ENCODE assay signal across 31 cellular contexts in the genomic region with DNA sequence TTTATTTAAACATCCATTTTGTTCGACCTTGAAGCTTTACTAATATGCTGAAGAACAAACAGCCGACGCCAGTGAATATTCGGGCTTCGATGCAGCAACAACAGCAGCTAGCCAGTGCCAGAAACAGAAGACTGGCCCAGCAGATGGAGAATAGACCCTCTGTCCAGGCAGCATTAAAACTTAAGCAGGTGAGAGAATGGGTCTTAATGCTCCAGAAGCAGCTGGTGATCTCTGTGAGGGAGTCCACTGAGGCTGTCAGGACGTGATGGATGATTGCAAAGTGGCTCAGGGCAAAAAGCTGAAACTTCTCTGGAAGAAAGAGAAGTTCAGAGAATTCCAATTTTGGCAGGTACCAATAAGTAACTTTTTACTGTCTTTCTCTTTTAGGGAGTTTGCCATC. TPM values are rescaled to one million over a fixed set of nuclear protein-coding genes. Genes with fewer than 3 reads are reported as not detected.
A peak's percentile ranks its signal among the peaks of the same experiment; 100 is the strongest.
DNase-seq lines count a peak whose midpoint lies in the region; ATAC-seq and TF ChIP-seq lines count a peak whose summit lies in the region.
"Had no signal": no experiment of that assay in that cellular context is flagged by ENCODE, and none has a peak within 500 bp of the region (broad histone marks: within the 10 kb centered on the region; RNA-seq: fewer than 3 reads in every experiment).

No MANE protein-coding gene starts in this region.

- no peaks in the 10 kb centered on the region for H3K9me2 ChIP-seq in OCI-LY7 (ENCODE audit: insufficient read depth, low read length)

- H3K27ac ChIP-seq in heart left ventricle, result peak overlapping the region in 9 of 12 donors; percentile 8 to 100 (median 99)
- no peak overlapping the region for H3K27ac ChIP-seq in OCI-LY7 (ENCODE audit: low read depth, low read length, poor library complexity, severe bottlenecking)
- H3K27ac ChIP-seq in skeletal muscle tissue (ENCODE audit: low read depth, low read length), result peak overlapping the region; percentile 79
- H3K27ac ChIP-seq in brain microvascular endothelial cell, result no peak overlapping the region
- H3K27ac ChIP-seq: RWPE1 had no signal

- peaks cover 0 to 78% (median 74%) of the 10 kb centered on the region in 9 donors for H3K36me3 ChIP-seq in heart left ventricle
- peaks cover 76% of the 10 kb centered on the region for H3K36me3 ChIP-seq in OCI-LY7 (ENCODE audit: insufficient read depth, low read length)
- peaks cover 14% of the 10 kb centered on the region for H3K36me3 ChIP-seq in endocrine pancreas (ENCODE audit: control insufficient read depth, insufficient read depth, low read length)
- H3K36me3 ChIP-seq in skeletal muscle tissue (ENCODE audit: control insufficient read depth in 3 of 3, insufficient read depth in 3 of 3, low read length in 3 of 3), result peaks cover 30 to 59% (median 49%) of the 10 kb centered on the region in 3 donors
- H3K36me3 ChIP-seq in brain microvascular endothelial cell (replicated peaks), result peaks cover 68% of the 10 kb centered on the region

- no peak for TF ChIP-seq POLR2A in heart left ventricle (IDR thresholded peaks at IDR 0.05)

- H3K4me1 ChIP-seq in heart left ventricle (peaks cover 4 to 85% (median 58%) of the 10 kb centered on the region in 12 donors), OCI-LY7 (ENCODE audit: insufficient read depth, low read length, poor library complexity, severe bottlenecking) (peaks cover 14% of the 10 kb centered on the region), endocrine pancreas (ENCODE audit: control insufficient read depth, insufficient read depth, low read length) (peaks cover 27% of the 10 kb centered on the region), skeletal muscle tissue (ENCODE audit: control insufficient read depth in 3 of 3, insufficient read depth in 3 of 3, low read length in 3 of 3) (peaks cover 49 to 81% (median 65%) of the 10 kb centered on the region in 3 donors)

- ATAC-seq in heart left ventricle, result no peak
- ATAC-seq: activated CD4-positive, CD25-positive, alpha-beta regulatory T cell treated with anti-CD3 and anti-CD28 coated beads, Interleukin-2, amount 50 U/mL, for 24 hours had no signal

- H3K4me2 ChIP-seq in OCI-LY7 (ENCODE audit: low read length), result no peak overlapping the region

- DNase-seq in heart left ventricle (no peak), cardiac septum (ENCODE audit: low spot score) (no peak), OCI-LY7 (ENCODE audit: low spot score) (no peak), brain microvascular endothelial cell (no peak), DMS 273 treated with DMSO at 0.1 percent for 48 hours (lab: John Stamatoyannopoulos, UW) (no peak)
- DNase-seq: activated CD4-positive, alpha-beta T cell treated with anti-CD3 and anti-CD28 coated beads, Interleukin-2, amount 50 U/mL, for 48 hours; AML-193; aorta; caudate nucleus; CD4-positive, CD25-positive, alpha-beta regulatory T cell; cortex of kidney; effector memory CD4-positive, alpha-beta T cell; midbrain; naive B cell; NCI-H146; NCI-H2107; nucleus accumbens; stimulated activated naive CD4-positive, alpha-beta T cell treated with Interleukin-2 at 50 U/mL for 16 hours; testis had no signal

- WGBS in heart left ventricle, 4 donors, result 58 to 71% (median 67%) methylated on average over 6 of the region's 6 CpGs

- intact Hi-C loops in heart left ventricle (cut with DNase I), result no loop called here
- intact Hi-C loops in cardiac septum (cut with DNase I), result loop anchor here (5.0 kb wide), 1 partner anchor 89 kb away; the partner anchor contains the start of gene INTS3
- intact Hi-C loops in OCI-LY7 (cut with micrococcal nuclease; ENCODE audit: unreplicated experiment), result no loop called here

- TSS peak; percentile 32 for BruUV-seq in OCI-LY7 (replicated peaks; lab: Mats Ljungman, UMichigan)

- H3K79me2 ChIP-seq in OCI-LY7 (ENCODE audit: insufficient read depth, low read depth, low read length), result peaks cover 29% of the 10 kb centered on the region

- H3K9ac ChIP-seq in endocrine pancreas (ENCODE audit: control insufficient read depth, insufficient read depth, low read length), result peak overlapping the region; percentile 19
- peak overlapping the region; percentile 1 to 51 (median 33) for H3K9ac ChIP-seq in skeletal muscle tissue (ENCODE audit: low read depth in 1 of 3, low read length in 3 of 3)

- H3K4me3 ChIP-seq in heart left ventricle (no peak overlapping the region), OCI-LY7 (ENCODE audit: low read depth, low read length, poor library complexity, severe bottlenecking) (no peak overlapping the region), endocrine pancreas (ENCODE audit: control insufficient read depth, insufficient read depth, low read length) (no peak overlapping the region), skeletal muscle tissue (ENCODE audit: low read length in 3 of 3) (peak overlapping the region in 1 of 3 donors; percentile 46), brain microvascular endothelial cell (ENCODE audit: low read depth, low read length) (no peak overlapping the region)
- H3K4me3 ChIP-seq: skin epidermis, testis had no signal

- in situ Hi-C loops in brain microvascular endothelial cell (cut with HindIII; ENCODE audit: low pct_ligation_motif_present, low sequenced_read_pairs), result no loop called here

- H2AFZ ChIP-seq in OCI-LY7 (ENCODE audit: low read length), result no peak overlapping the region

- no peaks in the 10 kb centered on the region for H3K9me3 ChIP-seq in heart left ventricle
- no peaks in the 10 kb centered on the region for H3K9me3 ChIP-seq in OCI-LY7 (ENCODE audit: low read length)
- H3K9me3 ChIP-seq in endocrine pancreas (ENCODE audit: control insufficient read depth, low read length), result no peaks in the 10 kb centered on the region
- H3K9me3 ChIP-seq in skeletal muscle tissue (ENCODE audit: control insufficient read depth in 3 of 3, low read length in 3 of 3), result no peaks in the 10 kb centered on the region
- H3K9me3 ChIP-seq: testis had no signal

- no peaks in the 10 kb centered on the region for H3K27me3 ChIP-seq in heart left ventricle
- no peaks in the 10 kb centered on the region for H3K27me3 ChIP-seq in endocrine pancreas (ENCODE audit: control insufficient read depth, insufficient read depth, low read length)
- no peaks in the 10 kb centered on the region for H3K27me3 ChIP-seq in skeletal muscle tissue (ENCODE audit: control insufficient read depth in 3 of 3, insufficient read depth in 3 of 3, low read length in 3 of 3)
- no peaks in the 10 kb centered on the region for H3K27me3 ChIP-seq in brain microvascular endothelial cell (replicated peaks)
- H3K27me3 ChIP-seq: testis had no signal

- CTCF ChIA-PET in OCI-LY7 (lab: Charles Lee; ENCODE audit: unreplicated experiment), result no interaction called here

- TF ChIP-seq CTCF in heart left ventricle (IDR thresholded peaks at IDR 0.05), result no peak
- no peak for TF ChIP-seq CTCF in OCI-LY7 (conservative IDR thresholded peaks at IDR 0.05; ENCODE audit: low read length)
- TF ChIP-seq CTCF in brain microvascular endothelial cell (IDR thresholded peaks at IDR 0.05; ENCODE audit: low read depth, low read length, missing control alignments), result no peak

- no peaks in the 10 kb centered on the region for H4K20me1 ChIP-seq in OCI-LY7 (ENCODE audit: insufficient read depth, low read length)

- POLR2A ChIA-PET in OCI-LY7 (lab: Charles Lee), result interaction anchor here (0.5 to 0.7 kb wide), 2 partner anchors 34 to 374 kb away, joined by 3 read pairs; no protein-coding TSS in a partner anchor

RNA-seq across cellular contexts. Expression of gene CHTOP, which starts 4.4 kb away (rescaled TPM):
- 10 to 100 TPM; 48.4 to 92.0 (median 67.7) TPM for total RNA-seq in heart left ventricle
- 10 to 100 TPM; 72.9 to 73.4 TPM for polyA plus RNA-seq in heart left ventricle
- total RNA-seq in cardiac septum, result 90.4 TPM
- total RNA-seq in OCI-LY7 (2014; rRNA removed; shearing (Covaris generic)), result 70.9 and 85.3 TPM in 2 replicates
- 106 and 107 TPM in 2 replicates for total RNA-seq in OCI-LY7 (2022)
- total RNA-seq in skeletal muscle tissue, result 46.4 TPM

RNA-seq across cellular contexts. Expression of gene S100A1, which starts 10.0 kb away (rescaled TPM):
- total RNA-seq in heart left ventricle (1,000 to 10,000 TPM; 1,023 to 2,291 (median 2,114) TPM), cardiac septum (1,915 TPM), OCI-LY7 (2022) (not detected in 2 replicates), skeletal muscle tissue (0.52 TPM)
- polyA plus RNA-seq in heart left ventricle, result 1,000 to 10,000 TPM in 1 of 2 donors, 100 to 1,000 TPM in 1; 752 to 3,565 TPM
- not detected in 2 replicates for total RNA-seq in OCI-LY7 (2014; rRNA removed; shearing (Covaris generic))
- total RNA-seq: A673; CD4-positive, CD25-positive, alpha-beta regulatory T cell; glomerular endothelial cell; T-helper 1 cell treated with Interleukin-12 subunit alpha and Interleukin-12 subunit beta and Interleukin-4 antibody, amounts not matched to agents 30 ng/mL and 1 ng/mL, for 36 hours; ureter had no signal
- polyA plus RNA-seq: CD4-positive, CD25-positive, alpha-beta regulatory T cell; IgD-negative memory B cell had no signal

RNA-seq across cellular contexts. Expression of gene S100A13, which starts 11.0 kb away (rescaled TPM):
- 100 to 1,000 TPM in 7 of 9 donors, 10 to 100 TPM in 2; 98.1 to 189 (median 132) TPM for total RNA-seq in heart left ventricle
- polyA plus RNA-seq in heart left ventricle, result 100 to 1,000 TPM; 173 to 272 TPM
- 200 TPM for total RNA-seq in cardiac septum
- total RNA-seq in OCI-LY7 (2014; rRNA removed; shearing (Covaris generic)), result 2.7 and 4.8 TPM in 2 replicates
- 6.9 and 10.3 TPM in 2 replicates for total RNA-seq in OCI-LY7 (2022)
- 55.3 TPM for total RNA-seq in skeletal muscle tissue

RNA-seq across cellular contexts. Expression of gene SNAPIN, which starts 20.2 kb away (rescaled TPM):
- total RNA-seq in heart left ventricle (10 to 100 TPM; 53.7 to 88.7 (median 70.8) TPM), cardiac septum (62.1 TPM), OCI-LY7 (2022) (31.1 and 33.7 TPM in 2 replicates), skeletal muscle tissue (56.4 TPM)
- 10 to 100 TPM; 57.7 to 58.9 TPM for polyA plus RNA-seq in heart left ventricle
- 33.2 and 44.5 TPM in 2 replicates for total RNA-seq in OCI-LY7 (2014; rRNA removed; shearing (Covaris generic))

RNA-seq across cellular contexts. Expression of gene S100A14, which starts 22.1 kb away (rescaled TPM):
- total RNA-seq in heart left ventricle, result 1 to 10 TPM in 7 of 9 donors, under 1 TPM in 1, not detected in 1; 0.79 to 6.1 (median 3.9) TPM
- polyA plus RNA-seq in heart left ventricle, result 1 to 10 TPM; 1.7 to 4.4 TPM
- 3.4 TPM for total RNA-seq in cardiac septum
- not detected in 2 replicates for total RNA-seq in OCI-LY7 (2014; rRNA removed; shearing (Covaris generic))
- total RNA-seq in OCI-LY7 (2022), result not detected in 2 replicates
- total RNA-seq in skeletal muscle tissue, result not detected
- total RNA-seq: A673; aorta; CD4-positive, CD25-positive, alpha-beta regulatory T cell; Daoy; glomerular endothelial cell; H4; T-helper 1 cell treated with Interleukin-12 subunit alpha and Interleukin-12 subunit beta and Interleukin-4 antibody, amounts not matched to agents 30 ng/mL and 1 ng/mL, for 36 hours; testis had no signal
- polyA plus RNA-seq: CD4-positive, CD25-positive, alpha-beta regulatory T cell; IgD-negative memory B cell had no signal

Comparison
In these comparisons a context has a peak if more than half of its experiments do, and no peak if none do; other contexts are left out.
1. H3K27ac ChIP-seq: peak in heart left ventricle (9 of 12) and skeletal muscle tissue (single experiment); none in OCI-LY7 (single experiment) and brain microvascular endothelial cell (single experiment).
2. RNA of gene S100A1, which starts 10.0 kb away (total RNA-seq): 1,023 to 2,291 TPM in heart left ventricle and 1,915 TPM in cardiac septum (single experiment); 0.52 TPM in skeletal muscle tissue (single experiment) and not detected in OCI-LY7; every median in the first group is over 100 times any median in the second.